ENCODE assay signal across 32 cellular contexts in the genomic region with DNA sequence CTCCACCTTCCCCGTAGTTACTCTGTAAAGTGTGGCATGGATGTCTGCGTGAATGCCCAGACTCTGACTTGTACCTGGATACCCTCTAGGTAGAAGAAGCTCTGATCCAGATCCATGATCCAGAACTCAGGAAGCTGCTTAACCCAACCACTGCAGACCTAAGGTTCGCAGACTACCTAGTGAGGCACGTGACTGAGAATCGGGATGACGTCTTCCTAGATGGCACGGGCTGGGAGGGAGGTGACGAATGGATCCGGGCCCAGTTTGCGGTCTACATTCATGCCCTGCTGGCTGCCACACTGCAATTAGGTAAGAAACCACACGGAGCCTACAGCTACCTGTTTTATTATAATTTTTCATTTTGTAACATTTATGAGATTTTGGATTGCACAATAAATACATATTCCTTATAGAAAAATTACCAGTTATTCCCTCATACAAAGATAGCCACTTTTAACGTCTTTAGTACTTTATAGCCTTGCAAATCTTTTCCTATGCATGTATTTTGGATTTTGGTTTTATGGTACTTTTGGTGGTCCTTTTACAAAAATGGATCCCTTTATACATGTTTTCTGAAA.
"Had no signal": no experiment of that assay in that cellular context is flagged by ENCODE, and none has a peak within 500 bp of the region (broad histone marks: within the 10 kb centered on the region; RNA-seq: fewer than 3 reads in every experiment).

No MANE protein-coding gene starts in this region.

- H3K4me1 Mint-ChIP-seq: activated CD4-positive, alpha-beta T cell treated with anti-CD3 and anti-CD28 coated beads for 36 hours; activated CD4-positive, alpha-beta T cell treated with anti-CD3 and anti-CD28 coated beads, Interleukin-2, amount 10 ng/mL, durations not matched to agents 24 days and 14 days; activated CD8-positive, alpha-beta memory T cell treated with anti-CD3 and anti-CD28 coated beads, Interleukin-2, amount 10 ng/mL, durations not matched to agents 7 days and 5 days; activated naive CD4-positive, alpha-beta T cell treated with anti-CD3 and anti-CD28 coated beads, Interleukin-2, amount 10 ng/mL, durations not matched to agents 7 days and 5 days; activated naive CD8-positive, alpha-beta T cell treated with anti-CD3 and anti-CD28 coated beads, Interleukin-2, amount 10 ng/mL, durations not matched to agents 7 days and 5 days; brain; T-helper 17 cell had no signal

- H3K27me3 ChIP-seq: ascending aorta, breast epithelium, cardiac muscle cell, colonic mucosa, esophagus squamous epithelium, gastroesophageal sphincter had no signal

- H3K9me3 Mint-ChIP-seq: activated CD4-positive, alpha-beta memory T cell treated with anti-CD3 and anti-CD28 coated beads for 36 hours; activated CD4-positive, alpha-beta T cell treated with anti-CD3 and anti-CD28 coated beads, Interleukin-2, amount 10 ng/mL, durations not matched to agents 24 days and 14 days; activated naive CD4-positive, alpha-beta T cell treated with anti-CD3 and anti-CD28 coated beads, Interleukin-2, amount 10 ng/mL, durations not matched to agents 7 days and 5 days; activated naive CD4-positive, alpha-beta T cell treated with anti-CD3 and anti-CD28 coated beads, Interleukin-2, amount 50 U/mL, for 72 hours; activated naive CD8-positive, alpha-beta T cell treated with anti-CD3 and anti-CD28 coated beads, Interleukin-2, amount 10 ng/mL, durations not matched to agents 7 days and 5 days; activated T-cell treated with anti-CD3 and anti-CD28 coated beads, Interleukin-2, amount 50 U/mL, for 24 hours; activated T-cell treated with anti-CD3 and anti-CD28 coated beads, Interleukin-2, amount 50 U/mL, for 72 hours; brain; T-helper 2 cell treated with Interferon-gamma antibody and Interleukin-4, amounts not matched to agents 5 μg/mL and 100 μg/mL, for 36 hours had no signal

- DNase-seq: activated CD4-positive, alpha-beta memory T cell treated with anti-CD3 and anti-CD28 coated beads for 36 hours; activated CD4-positive, alpha-beta T cell treated with anti-CD3 and anti-CD28 coated beads for 36 hours; activated CD4-positive, alpha-beta T cell treated with anti-CD3 and anti-CD28 coated beads, Interleukin-2, amount 10 ng/mL, durations not matched to agents 24 days and 14 days; activated CD4-positive, CD25-positive, alpha-beta regulatory T cell; activated CD4-positive, CD25-positive, alpha-beta regulatory T cell treated with anti-CD3 and anti-CD28 coated beads, Interleukin-2, amount 50 U/mL, for 72 hours; activated CD8-positive, alpha-beta memory T cell treated with anti-CD3 and anti-CD28 coated beads, Interleukin-2, amount 10 ng/mL, durations not matched to agents 7 days and 5 days; activated CD8-positive, alpha-beta memory T cell treated with anti-CD3 and anti-CD28 coated beads, Interleukin-2, amount 50 U/mL, for 4 hours; activated CD8-positive, alpha-beta T cell treated with anti-CD3 and anti-CD28 coated beads, Interleukin-2, amount 10 ng/mL, durations not matched to agents 7 days and 5 days; activated gamma-delta T cell; activated naive CD4-positive, alpha-beta T cell; activated naive CD4-positive, alpha-beta T cell treated with anti-CD3 and anti-CD28 coated beads, Interleukin-2, amount 10 ng/mL, durations not matched to agents 7 days and 5 days; activated naive CD8-positive, alpha-beta T cell treated with anti-CD3 and anti-CD28 coated beads, Interleukin-2, amount 10 ng/mL, durations not matched to agents 7 days and 5 days; activated T-cell treated with anti-CD3 and anti-CD28 coated beads, Interleukin-2, amount 50 U/mL, for 24 hours; activated T-cell treated with anti-CD3 and anti-CD28 coated beads, Interleukin-2, amount 50 U/mL, for 72 hours; central memory CD4-positive, alpha-beta T cell; cerebellar nuclear complex; colonic mucosa; effector CD8-positive, alpha-beta T cell; esophagus squamous epithelium; foreskin melanocyte; T-helper 1 cell; T-helper 17 cell; T1000; WERI-Rb-1 had no signal

- H3K9me3 ChIP-seq: ascending aorta, breast epithelium, colonic mucosa, esophagus squamous epithelium, gastroesophageal sphincter had no signal

- H3K27ac ChIP-seq: ascending aorta, breast epithelium, cardiac muscle cell, colonic mucosa, epithelial cell of prostate, esophagus squamous epithelium, gastroesophageal sphincter, WERI-Rb-1 had no signal

- H3K27me3 Mint-ChIP-seq: activated CD4-positive, alpha-beta memory T cell treated with anti-CD3 and anti-CD28 coated beads for 36 hours; activated CD4-positive, alpha-beta T cell treated with anti-CD3 and anti-CD28 coated beads for 36 hours; activated CD4-positive, alpha-beta T cell treated with anti-CD3 and anti-CD28 coated beads, Interleukin-2, amount 10 ng/mL, durations not matched to agents 24 days and 14 days; activated CD8-positive, alpha-beta memory T cell treated with anti-CD3 and anti-CD28 coated beads, Interleukin-2, amount 10 ng/mL, durations not matched to agents 7 days and 5 days; activated naive CD4-positive, alpha-beta T cell treated with anti-CD3 and anti-CD28 coated beads, Interleukin-2, amount 10 ng/mL, durations not matched to agents 7 days and 5 days; activated naive CD8-positive, alpha-beta T cell treated with anti-CD3 and anti-CD28 coated beads, Interleukin-2, amount 10 ng/mL, durations not matched to agents 7 days and 5 days; activated T-cell treated with anti-CD3 and anti-CD28 coated beads, Interleukin-2, amount 50 U/mL, for 24 hours; brain; T-helper 17 cell had no signal

- H3K4me1 ChIP-seq: ascending aorta, breast epithelium, colonic mucosa, esophagus squamous epithelium had no signal

- H3K4me3 Mint-ChIP-seq: activated CD4-positive, alpha-beta memory T cell treated with anti-CD3 and anti-CD28 coated beads for 36 hours; activated CD4-positive, alpha-beta T cell treated with anti-CD3 and anti-CD28 coated beads for 36 hours; activated CD4-positive, alpha-beta T cell treated with anti-CD3 and anti-CD28 coated beads, Interleukin-2, amount 10 ng/mL, durations not matched to agents 24 days and 14 days; activated CD8-positive, alpha-beta memory T cell treated with anti-CD3 and anti-CD28 coated beads, Interleukin-2, amount 10 ng/mL, durations not matched to agents 7 days and 5 days; activated CD8-positive, alpha-beta T cell treated with anti-CD3 and anti-CD28 coated beads, Interleukin-2, amount 10 ng/mL, durations not matched to agents 7 days and 5 days; activated naive CD4-positive, alpha-beta T cell treated with anti-CD3 and anti-CD28 coated beads, Interleukin-2, amount 10 ng/mL, durations not matched to agents 7 days and 5 days; activated naive CD8-positive, alpha-beta T cell treated with anti-CD3 and anti-CD28 coated beads, Interleukin-2, amount 10 ng/mL, durations not matched to agents 7 days and 5 days; activated T-cell treated with anti-CD3 and anti-CD28 coated beads, Interleukin-2, amount 50 U/mL, for 24 hours; activated T-cell treated with anti-CD3 and anti-CD28 coated beads, Interleukin-2, amount 50 U/mL, for 72 hours; brain; T-helper 17 cell; T-helper 2 cell treated with Interferon-gamma antibody and Interleukin-4, amounts not matched to agents 5 μg/mL and 100 μg/mL, for 36 hours had no signal

- H3K27ac Mint-ChIP-seq: activated CD4-positive, alpha-beta memory T cell treated with anti-CD3 and anti-CD28 coated beads for 36 hours; activated CD4-positive, alpha-beta T cell treated with anti-CD3 and anti-CD28 coated beads for 36 hours; activated CD4-positive, alpha-beta T cell treated with anti-CD3 and anti-CD28 coated beads, Interleukin-2, amount 10 ng/mL, durations not matched to agents 24 days and 14 days; activated CD8-positive, alpha-beta memory T cell treated with anti-CD3 and anti-CD28 coated beads, Interleukin-2, amount 10 ng/mL, durations not matched to agents 7 days and 5 days; activated CD8-positive, alpha-beta T cell treated with anti-CD3 and anti-CD28 coated beads, Interleukin-2, amount 10 ng/mL, durations not matched to agents 7 days and 5 days; activated naive CD4-positive, alpha-beta T cell treated with anti-CD3 and anti-CD28 coated beads, Interleukin-2, amount 10 ng/mL, durations not matched to agents 7 days and 5 days; activated naive CD4-positive, alpha-beta T cell treated with anti-CD3 and anti-CD28 coated beads, Interleukin-2, amount 50 U/mL, for 72 hours; activated naive CD8-positive, alpha-beta T cell treated with anti-CD3 and anti-CD28 coated beads, Interleukin-2, amount 10 ng/mL, durations not matched to agents 7 days and 5 days; activated T-cell treated with anti-CD3 and anti-CD28 coated beads, Interleukin-2, amount 50 U/mL, for 72 hours; T-helper 17 cell; T-helper 2 cell treated with Interferon-gamma antibody and Interleukin-4, amounts not matched to agents 5 μg/mL and 100 μg/mL, for 36 hours had no signal

- ATAC-seq: activated CD4-positive, alpha-beta T cell treated with anti-CD3 and anti-CD28 coated beads for 36 hours; activated CD8-positive, alpha-beta memory T cell treated with anti-CD3 and anti-CD28 coated beads, Interleukin-2, amount 10 ng/mL, durations not matched to agents 7 days and 5 days; activated CD8-positive, alpha-beta T cell treated with anti-CD3 and anti-CD28 coated beads, Interleukin-2, amount 10 ng/mL, durations not matched to agents 7 days and 5 days; activated naive CD4-positive, alpha-beta T cell treated with anti-CD3 and anti-CD28 coated beads, Interleukin-2, amount 50 U/mL, for 72 hours; activated T-cell treated with anti-CD3 and anti-CD28 coated beads, Interleukin-2, amount 50 U/mL, for 72 hours; gastroesophageal sphincter; T-helper 17 cell had no signal

- H3K36me3 ChIP-seq: breast epithelium had no signal

- H3K4me3 ChIP-seq: ascending aorta, breast epithelium, cardiac muscle cell, colonic mucosa, esophagus squamous epithelium, gastroesophageal sphincter had no signal
